ENCODE assay signal across 1 cellular context in the genomic region with DNA sequence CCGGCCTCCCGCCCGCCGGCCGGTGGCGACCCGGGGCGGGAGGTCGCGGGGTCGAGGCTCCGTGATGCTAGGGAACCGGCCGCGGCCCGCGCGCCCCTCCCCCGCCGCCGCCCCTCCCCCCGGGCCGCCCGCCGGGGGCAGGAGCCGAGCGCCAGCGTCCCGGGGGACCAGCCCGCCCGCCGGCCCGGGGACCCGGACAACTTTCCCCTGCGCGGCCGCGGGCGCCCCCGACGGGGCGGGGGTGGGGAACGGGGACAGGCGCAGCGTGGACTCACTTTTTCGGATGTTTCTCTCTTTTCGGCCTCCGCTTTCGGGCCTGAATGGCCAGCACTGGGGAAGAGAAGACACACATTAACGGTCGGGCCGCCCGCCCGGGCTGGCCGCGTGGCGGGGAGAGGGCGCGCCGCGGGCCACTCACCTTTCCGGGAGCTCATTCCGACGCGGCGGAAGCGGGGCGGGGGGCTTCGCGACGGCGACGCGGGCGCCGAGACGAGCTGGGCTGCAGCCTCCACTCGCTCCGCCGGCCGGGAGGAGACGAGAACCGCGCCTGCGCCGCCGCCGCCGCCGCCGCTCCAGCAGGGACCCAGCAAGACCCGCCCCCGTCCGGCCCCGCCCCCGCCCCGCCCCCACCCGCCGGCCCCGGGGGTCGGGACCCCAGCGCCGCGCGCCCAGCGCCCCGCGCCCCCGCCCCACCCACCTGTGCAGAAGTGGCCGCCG.
A peak's percentile ranks its signal among the peaks of the same experiment; 100 is the strongest.
TF ChIP-seq lines count a peak whose summit lies in the region.

A gene (minus strand): TSS at position 549 of the 717 bp plus-strand sequence.

TF ChIP-seq in HepG2, 621 proteins besides CTCF, POLR2A, EP300 and RAD21 (continued from another document and continues in another):
- TF ChIP-seq, protein P1, sequence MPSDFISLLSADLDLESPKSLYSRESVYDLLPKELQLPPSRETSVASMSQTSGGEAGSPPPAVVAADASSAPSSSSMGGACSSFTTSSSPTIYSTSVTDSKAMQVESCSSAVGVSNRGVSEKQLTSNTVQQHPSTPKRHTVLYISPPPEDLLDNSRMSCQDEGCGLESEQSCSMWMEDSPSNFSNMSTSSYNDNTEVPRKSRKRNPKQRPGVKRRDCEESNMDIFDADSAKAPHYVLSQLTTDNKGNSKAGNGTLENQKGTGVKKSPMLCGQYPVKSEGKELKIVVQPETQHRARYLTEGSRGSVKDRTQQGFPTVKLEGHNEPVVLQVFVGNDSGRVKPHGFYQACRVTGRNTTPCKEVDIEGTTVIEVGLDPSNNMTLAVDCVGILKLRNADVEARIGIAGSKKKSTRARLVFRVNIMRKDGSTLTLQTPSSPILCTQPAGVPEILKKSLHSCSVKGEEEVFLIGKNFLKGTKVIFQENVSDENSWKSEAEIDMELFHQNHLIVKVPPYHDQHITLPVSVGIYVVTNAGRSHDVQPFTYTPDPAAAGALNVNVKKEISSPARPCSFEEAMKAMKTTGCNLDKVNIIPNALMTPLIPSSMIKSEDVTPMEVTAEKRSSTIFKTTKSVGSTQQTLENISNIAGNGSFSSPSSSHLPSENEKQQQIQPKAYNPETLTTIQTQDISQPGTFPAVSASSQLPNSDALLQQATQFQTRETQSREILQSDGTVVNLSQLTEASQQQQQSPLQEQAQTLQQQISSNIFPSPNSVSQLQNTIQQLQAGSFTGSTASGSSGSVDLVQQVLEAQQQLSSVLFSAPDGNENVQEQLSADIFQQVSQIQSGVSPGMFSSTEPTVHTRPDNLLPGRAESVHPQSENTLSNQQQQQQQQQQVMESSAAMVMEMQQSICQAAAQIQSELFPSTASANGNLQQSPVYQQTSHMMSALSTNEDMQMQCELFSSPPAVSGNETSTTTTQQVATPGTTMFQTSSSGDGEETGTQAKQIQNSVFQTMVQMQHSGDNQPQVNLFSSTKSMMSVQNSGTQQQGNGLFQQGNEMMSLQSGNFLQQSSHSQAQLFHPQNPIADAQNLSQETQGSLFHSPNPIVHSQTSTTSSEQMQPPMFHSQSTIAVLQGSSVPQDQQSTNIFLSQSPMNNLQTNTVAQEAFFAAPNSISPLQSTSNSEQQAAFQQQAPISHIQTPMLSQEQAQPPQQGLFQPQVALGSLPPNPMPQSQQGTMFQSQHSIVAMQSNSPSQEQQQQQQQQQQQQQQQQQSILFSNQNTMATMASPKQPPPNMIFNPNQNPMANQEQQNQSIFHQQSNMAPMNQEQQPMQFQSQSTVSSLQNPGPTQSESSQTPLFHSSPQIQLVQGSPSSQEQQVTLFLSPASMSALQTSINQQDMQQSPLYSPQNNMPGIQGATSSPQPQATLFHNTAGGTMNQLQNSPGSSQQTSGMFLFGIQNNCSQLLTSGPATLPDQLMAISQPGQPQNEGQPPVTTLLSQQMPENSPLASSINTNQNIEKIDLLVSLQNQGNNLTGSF (CRISPR knock-in tag; IDR thresholded peaks at IDR 0.05), result 0 out of 2 replicates have a peak, but pooled peaks have one; percentile 21
- TF ChIP-seq, protein P2, sequence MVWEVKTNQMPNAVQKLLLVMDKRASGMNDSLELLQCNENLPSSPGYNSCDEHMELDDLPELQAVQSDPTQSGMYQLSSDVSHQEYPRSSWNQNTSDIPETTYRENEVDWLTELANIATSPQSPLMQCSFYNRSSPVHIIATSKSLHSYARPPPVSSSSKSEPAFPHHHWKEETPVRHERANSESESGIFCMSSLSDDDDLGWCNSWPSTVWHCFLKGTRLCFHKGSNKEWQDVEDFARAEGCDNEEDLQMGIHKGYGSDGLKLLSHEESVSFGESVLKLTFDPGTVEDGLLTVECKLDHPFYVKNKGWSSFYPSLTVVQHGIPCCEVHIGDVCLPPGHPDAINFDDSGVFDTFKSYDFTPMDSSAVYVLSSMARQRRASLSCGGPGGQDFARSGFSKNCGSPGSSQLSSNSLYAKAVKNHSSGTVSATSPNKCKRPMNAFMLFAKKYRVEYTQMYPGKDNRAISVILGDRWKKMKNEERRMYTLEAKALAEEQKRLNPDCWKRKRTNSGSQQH (CRISPR knock-in tag; IDR thresholded peaks at IDR 0.05; ENCODE audit: low read depth), result no peak
- TF ChIP-seq, protein P3, sequence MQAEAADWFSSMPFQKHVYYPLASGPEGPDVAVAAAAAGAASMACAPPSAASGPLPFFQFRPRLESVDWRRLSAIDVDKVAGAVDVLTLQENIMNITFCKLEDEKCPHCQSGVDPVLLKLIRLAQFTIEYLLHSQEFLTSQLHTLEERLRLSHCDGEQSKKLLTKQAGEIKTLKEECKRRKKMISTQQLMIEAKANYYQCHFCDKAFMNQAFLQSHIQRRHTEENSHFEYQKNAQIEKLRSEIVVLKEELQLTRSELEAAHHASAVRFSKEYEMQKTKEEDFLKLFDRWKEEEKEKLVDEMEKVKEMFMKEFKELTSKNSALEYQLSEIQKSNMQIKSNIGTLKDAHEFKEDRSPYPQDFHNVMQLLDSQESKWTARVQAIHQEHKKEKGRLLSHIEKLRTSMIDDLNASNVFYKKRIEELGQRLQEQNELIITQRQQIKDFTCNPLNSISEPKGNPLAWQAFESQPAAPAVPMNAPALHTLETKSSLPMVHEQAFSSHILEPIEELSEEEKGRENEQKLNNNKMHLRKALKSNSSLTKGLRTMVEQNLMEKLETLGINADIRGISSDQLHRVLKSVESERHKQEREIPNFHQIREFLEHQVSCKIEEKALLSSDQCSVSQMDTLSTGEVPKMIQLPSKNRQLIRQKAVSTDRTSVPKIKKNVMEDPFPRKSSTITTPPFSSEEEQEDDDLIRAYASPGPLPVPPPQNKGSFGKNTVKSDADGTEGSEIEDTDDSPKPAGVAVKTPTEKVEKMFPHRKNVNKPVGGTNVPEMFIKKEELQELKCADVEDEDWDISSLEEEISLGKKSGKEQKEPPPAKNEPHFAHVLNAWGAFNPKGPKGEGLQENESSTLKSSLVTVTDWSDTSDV (CRISPR knock-in tag; IDR thresholded peaks at IDR 0.05), result no peak
- TF ChIP-seq MXI1 (IDR thresholded peaks at IDR 0.05; ENCODE audit: borderline replicate concordance, low read depth, low read length) (no peak), ZNF577 (CRISPR knock-in tag; IDR thresholded peaks at IDR 0.05; ENCODE audit: borderline replicate concordance, low read depth) (no peak), ZNF777 (CRISPR knock-in tag; IDR thresholded peaks at IDR 0.05) (peak; percentile 89), ZNF792 (CRISPR knock-in tag; IDR thresholded peaks at IDR 0.05) (no peak), ZNF260 (CRISPR knock-in tag; IDR thresholded peaks at IDR 0.05; ENCODE audit: borderline replicate concordance, low read depth) (no peak), SMAD9 (CRISPR knock-in tag; IDR thresholded peaks at IDR 0.05) (no peak), NRL (CRISPR knock-in tag; IDR thresholded peaks at IDR 0.05; ENCODE audit: borderline replicate concordance) (no peak), NFE2 (CRISPR knock-in tag; IDR thresholded peaks at IDR 0.05) (no peak), THAP11 (CRISPR knock-in tag; IDR thresholded peaks at IDR 0.05) (peak; percentile 31; the same call in 1 of the 2 replicates), ZNF552 (CRISPR knock-in tag; IDR thresholded peaks at IDR 0.05; ENCODE audit: borderline replicate concordance) (no peak), TAF1 (CRISPR knock-in tag; IDR thresholded peaks at IDR 0.05) (peak; percentile 41; the same call in 1 of the 2 replicates), SAP130 (CRISPR knock-in tag; IDR thresholded peaks at IDR 0.05; ENCODE audit: low read depth) (peak; percentile 36; the same call in 1 of the 2 replicates), KDM1A (CRISPR knock-in tag; IDR thresholded peaks at IDR 0.05) (no peak), ZFP1 (CRISPR knock-in tag; IDR thresholded peaks at IDR 0.05) (no peak), RFXAP (CRISPR knock-in tag; IDR thresholded peaks at IDR 0.05; ENCODE audit: borderline replicate concordance) (no peak), RBM22 (optimal IDR thresholded peaks at IDR 0.05; ENCODE audit: low read length) (no peak), IRF2 (CRISPR knock-in tag; IDR thresholded peaks at IDR 0.05) (no peak), PRPF4 (IDR thresholded peaks at IDR 0.05; ENCODE audit: low read depth, low read length, poor library complexity, severe bottlenecking) (no peak), ELF4 (CRISPR knock-in tag; IDR thresholded peaks at IDR 0.05; ENCODE audit: borderline replicate concordance) (no peak), ZMYM4 (CRISPR knock-in tag; IDR thresholded peaks at IDR 0.05) (no peak), ZNF343 (CRISPR knock-in tag; IDR thresholded peaks at IDR 0.05) (peak; percentile 45; the same call in 1 of the 2 replicates), JDP2 (CRISPR knock-in tag; IDR thresholded peaks at IDR 0.05; ENCODE audit: borderline replicate concordance) (no peak)
- TF ChIP-seq, protein P4, sequence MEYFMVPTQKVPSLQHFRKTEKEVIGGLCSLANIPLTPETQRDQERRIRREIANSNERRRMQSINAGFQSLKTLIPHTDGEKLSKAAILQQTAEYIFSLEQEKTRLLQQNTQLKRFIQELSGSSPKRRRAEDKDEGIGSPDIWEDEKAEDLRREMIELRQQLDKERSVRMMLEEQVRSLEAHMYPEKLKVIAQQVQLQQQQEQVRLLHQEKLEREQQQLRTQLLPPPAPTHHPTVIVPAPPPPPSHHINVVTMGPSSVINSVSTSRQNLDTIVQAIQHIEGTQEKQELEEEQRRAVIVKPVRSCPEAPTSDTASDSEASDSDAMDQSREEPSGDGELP (IDR thresholded peaks at IDR 0.05; ENCODE audit: borderline replicate concordance, low read depth), result no peak
- TF ChIP-seq, protein P5, sequence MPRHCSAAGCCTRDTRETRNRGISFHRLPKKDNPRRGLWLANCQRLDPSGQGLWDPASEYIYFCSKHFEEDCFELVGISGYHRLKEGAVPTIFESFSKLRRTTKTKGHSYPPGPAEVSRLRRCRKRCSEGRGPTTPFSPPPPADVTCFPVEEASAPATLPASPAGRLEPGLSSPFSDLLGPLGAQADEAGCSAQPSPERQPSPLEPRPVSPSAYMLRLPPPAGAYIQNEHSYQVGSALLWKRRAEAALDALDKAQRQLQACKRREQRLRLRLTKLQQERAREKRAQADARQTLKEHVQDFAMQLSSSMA (CRISPR knock-in tag; IDR thresholded peaks at IDR 0.05), result no peak
- TF ChIP-seq, protein P6, sequence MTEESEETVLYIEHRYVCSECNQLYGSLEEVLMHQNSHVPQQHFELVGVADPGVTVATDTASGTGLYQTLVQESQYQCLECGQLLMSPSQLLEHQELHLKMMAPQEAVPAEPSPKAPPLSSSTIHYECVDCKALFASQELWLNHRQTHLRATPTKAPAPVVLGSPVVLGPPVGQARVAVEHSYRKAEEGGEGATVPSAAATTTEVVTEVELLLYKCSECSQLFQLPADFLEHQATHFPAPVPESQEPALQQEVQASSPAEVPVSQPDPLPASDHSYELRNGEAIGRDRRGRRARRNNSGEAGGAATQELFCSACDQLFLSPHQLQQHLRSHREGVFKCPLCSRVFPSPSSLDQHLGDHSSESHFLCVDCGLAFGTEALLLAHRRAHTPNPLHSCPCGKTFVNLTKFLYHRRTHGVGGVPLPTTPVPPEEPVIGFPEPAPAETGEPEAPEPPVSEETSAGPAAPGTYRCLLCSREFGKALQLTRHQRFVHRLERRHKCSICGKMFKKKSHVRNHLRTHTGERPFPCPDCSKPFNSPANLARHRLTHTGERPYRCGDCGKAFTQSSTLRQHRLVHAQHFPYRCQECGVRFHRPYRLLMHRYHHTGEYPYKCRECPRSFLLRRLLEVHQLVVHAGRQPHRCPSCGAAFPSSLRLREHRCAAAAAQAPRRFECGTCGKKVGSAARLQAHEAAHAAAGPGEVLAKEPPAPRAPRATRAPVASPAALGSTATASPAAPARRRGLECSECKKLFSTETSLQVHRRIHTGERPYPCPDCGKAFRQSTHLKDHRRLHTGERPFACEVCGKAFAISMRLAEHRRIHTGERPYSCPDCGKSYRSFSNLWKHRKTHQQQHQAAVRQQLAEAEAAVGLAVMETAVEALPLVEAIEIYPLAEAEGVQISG (CRISPR knock-in tag; IDR thresholded peaks at IDR 0.05), result peak; percentile 65; the same call in 1 of the 2 replicates
- TF ChIP-seq, protein P7, sequence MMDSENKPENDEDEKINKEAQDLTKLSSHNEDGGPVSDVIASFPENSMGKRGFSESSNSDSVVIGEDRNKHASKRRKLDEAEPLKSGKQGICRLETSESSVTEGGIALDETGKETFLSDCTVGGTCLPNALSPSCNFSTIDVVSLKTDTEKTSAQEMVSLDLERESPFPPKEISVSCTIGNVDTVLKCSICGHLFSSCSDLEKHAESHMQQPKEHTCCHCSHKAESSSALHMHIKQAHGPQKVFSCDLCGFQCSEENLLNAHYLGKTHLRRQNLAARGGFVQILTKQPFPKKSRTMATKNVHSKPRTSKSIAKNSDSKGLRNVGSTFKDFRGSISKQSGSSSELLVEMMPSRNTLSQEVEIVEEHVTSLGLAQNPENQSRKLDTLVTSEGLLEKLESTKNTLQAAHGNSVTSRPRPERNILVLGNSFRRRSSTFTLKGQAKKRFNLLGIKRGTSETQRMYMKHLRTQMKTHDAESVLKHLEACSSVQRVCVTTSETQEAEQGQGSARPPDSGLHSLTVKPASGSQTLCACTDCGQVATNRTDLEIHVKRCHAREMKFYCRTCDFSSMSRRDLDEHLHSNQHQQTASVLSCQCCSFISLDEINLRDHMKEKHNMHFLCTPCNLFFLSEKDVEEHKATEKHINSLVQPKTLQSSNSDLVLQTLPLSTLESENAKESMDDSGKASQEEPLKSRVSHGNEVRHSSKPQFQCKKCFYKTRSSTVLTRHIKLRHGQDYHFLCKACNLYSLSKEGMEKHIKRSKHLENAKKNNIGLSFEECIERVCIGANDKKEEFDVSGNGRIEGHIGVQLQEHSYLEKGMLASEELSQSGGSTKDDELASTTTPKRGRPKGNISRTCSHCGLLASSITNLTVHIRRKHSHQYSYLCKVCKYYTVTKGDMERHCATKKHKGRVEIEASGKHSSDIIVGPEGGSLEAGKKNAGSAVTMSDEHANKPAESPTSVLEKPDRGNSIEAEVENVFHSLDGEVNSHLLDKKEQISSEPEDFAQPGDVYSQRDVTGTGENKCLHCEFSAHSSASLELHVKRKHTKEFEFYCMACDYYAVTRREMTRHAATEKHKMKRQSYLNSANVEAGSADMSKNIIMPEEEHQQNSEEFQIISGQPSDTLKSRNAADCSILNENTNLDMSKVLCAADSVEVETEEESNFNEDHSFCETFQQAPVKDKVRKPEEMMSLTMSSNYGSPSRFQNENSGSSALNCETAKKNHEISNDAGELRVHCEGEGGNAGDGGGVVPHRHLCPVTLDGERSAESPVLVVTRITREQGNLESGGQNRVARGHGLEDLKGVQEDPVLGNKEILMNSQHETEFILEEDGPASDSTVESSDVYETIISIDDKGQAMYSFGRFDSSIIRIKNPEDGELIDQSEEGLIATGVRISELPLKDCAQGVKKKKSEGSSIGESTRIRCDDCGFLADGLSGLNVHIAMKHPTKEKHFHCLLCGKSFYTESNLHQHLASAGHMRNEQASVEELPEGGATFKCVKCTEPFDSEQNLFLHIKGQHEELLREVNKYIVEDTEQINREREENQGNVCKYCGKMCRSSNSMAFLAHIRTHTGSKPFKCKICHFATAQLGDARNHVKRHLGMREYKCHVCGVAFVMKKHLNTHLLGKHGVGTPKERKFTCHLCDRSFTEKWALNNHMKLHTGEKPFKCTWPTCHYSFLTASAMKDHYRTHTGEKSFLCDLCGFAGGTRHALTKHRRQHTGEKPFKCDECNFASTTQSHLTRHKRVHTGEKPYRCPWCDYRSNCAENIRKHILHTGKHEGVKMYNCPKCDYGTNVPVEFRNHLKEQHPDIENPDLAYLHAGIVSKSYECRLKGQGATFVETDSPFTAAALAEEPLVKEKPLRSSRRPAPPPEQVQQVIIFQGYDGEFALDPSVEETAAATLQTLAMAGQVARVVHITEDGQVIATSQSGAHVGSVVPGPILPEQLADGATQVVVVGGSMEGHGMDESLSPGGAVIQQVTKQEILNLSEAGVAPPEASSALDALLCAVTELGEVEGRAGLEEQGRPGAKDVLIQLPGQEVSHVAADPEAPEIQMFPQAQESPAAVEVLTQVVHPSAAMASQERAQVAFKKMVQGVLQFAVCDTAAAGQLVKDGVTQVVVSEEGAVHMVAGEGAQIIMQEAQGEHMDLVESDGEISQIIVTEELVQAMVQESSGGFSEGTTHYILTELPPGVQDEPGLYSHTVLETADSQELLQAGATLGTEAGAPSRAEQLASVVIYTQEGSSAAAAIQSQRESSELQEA (CRISPR knock-in tag; IDR thresholded peaks at IDR 0.05; ENCODE audit: not compliant biosample characterization), result no peak
